ENCODE assay signal across 20 cellular contexts in the genomic region with DNA sequence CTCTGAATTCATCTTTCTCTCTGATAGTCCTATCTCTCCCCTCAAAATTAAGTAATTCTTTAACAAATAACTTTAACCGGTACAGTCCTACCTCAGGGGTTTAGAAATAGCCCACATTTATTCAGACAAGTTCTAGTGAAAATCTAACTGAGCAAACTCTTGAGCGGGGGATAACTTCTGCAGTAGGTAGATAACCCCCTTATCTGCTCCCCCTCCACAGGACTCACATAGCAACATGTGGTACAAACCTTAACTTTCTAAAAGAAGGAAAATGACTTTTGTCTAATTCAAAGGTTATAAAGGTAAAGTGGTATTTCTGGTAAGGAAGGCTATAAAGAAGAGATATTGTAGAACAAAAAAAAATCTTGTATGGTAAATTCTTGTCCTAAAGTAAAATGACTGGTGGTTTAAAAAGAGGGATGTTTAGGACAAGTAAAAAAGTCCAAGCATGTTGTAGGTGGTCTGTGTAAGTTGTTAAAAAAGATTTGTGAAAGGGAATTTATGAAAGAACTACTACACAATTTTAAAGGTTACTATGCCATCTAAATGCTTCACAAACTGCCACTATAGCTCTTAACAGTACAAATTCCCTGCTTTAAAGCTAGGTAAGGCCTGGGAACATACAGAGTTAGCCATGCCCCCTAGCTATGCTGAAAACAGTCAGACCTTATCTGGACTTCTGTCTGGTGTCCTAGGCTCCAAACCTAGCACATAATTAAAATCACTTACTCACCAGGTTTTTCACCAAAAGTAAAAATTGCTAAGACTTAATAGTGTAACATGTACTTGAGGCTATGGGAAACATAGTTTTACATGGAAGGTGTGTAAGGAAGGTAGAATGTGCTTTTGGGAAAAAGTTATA.
"Had no signal": no experiment of that assay in that cellular context is flagged by ENCODE, and none has a peak within 500 bp of the region (broad histone marks: within the 10 kb centered on the region; RNA-seq: fewer than 3 reads in every experiment).

No MANE protein-coding gene starts in this region.

- H3K4me2 ChIP-seq: hepatocyte had no signal

- H3K4me3 Mint-ChIP-seq: mesothelial cell of epicardium; natural killer cell treated with Interleukin-12 subunit alpha and Interleukin-12 subunit beta and Interleukin-15 and Interleukin-18, amount 100 ng/mL, for 72 hours; stimulated activated memory B cell treated with anti-CD40 and anti-IgM and Interleukin-4, amounts not matched to agents 10 μg/mL and 1 μg/mL and 100 μg/mL, for 72 hours; type B pancreatic cell had no signal

- H2AFZ ChIP-seq: hepatocyte had no signal

- H3K79me2 ChIP-seq: hepatocyte had no signal

- H3K9me3 ChIP-seq: lower lobe of right lung, testis had no signal

- H3K4me1 ChIP-seq: foreskin keratinocyte, sigmoid colon had no signal

- H3K27me3 ChIP-seq: cardiac muscle cell, hepatocyte, sigmoid colon, testis had no signal

- H3K4me3 ChIP-seq: cardiac muscle cell, hepatocyte, lower lobe of right lung, sigmoid colon, testis had no signal

- H3K27ac Mint-ChIP-seq: activated naive CD4-positive, alpha-beta T cell treated with anti-CD3 and anti-CD28 coated beads, Interleukin-2, amount 50 U/mL, for 72 hours; mesothelial cell of epicardium; natural killer cell treated with Interleukin-12 subunit alpha and Interleukin-12 subunit beta and Interleukin-15 and Interleukin-18, amount 100 ng/mL, for 72 hours; stimulated activated memory B cell treated with anti-CD40 and anti-IgM and Interleukin-4, amounts not matched to agents 10 μg/mL and 1 μg/mL and 100 μg/mL, for 72 hours; type B pancreatic cell had no signal

- H3K36me3 ChIP-seq: cardiac muscle cell, lower lobe of right lung, sigmoid colon, WERI-Rb-1 had no signal

- H3K27ac ChIP-seq: cardiac muscle cell, foreskin keratinocyte, hepatocyte, lower lobe of right lung, sigmoid colon, testis, WERI-Rb-1 had no signal

- ATAC-seq: activated naive CD4-positive, alpha-beta T cell treated with anti-CD3 and anti-CD28 coated beads, Interleukin-2, amount 50 U/mL, for 72 hours; foreskin keratinocyte; left cardiac atrium; lower lobe of right lung; natural killer cell treated with Interleukin-12 subunit alpha and Interleukin-12 subunit beta and Interleukin-15 and Interleukin-18, amount 100 ng/mL, for 72 hours; stimulated activated memory B cell treated with anti-CD40 and anti-IgM and Interleukin-4, amounts not matched to agents 10 μg/mL and 1 μg/mL and 100 μg/mL, for 72 hours had no signal

- H3K9me3 Mint-ChIP-seq: natural killer cell treated with Interleukin-12 subunit alpha and Interleukin-12 subunit beta and Interleukin-15 and Interleukin-18, amount 100 ng/mL, for 72 hours had no signal

- H3K27me3 Mint-ChIP-seq: stimulated activated memory B cell treated with anti-CD40 and anti-IgM and Interleukin-4, amounts not matched to agents 10 μg/mL and 1 μg/mL and 100 μg/mL, for 72 hours; type B pancreatic cell had no signal

- DNase-seq: activated CD4-positive, alpha-beta T cell treated with anti-CD3 and anti-CD28 coated beads for 1 hour; activated CD4-positive, alpha-beta T cell treated with anti-CD3 and anti-CD28 coated beads, Interleukin-2, amount 50 U/mL, for 48 hours; activated gamma-delta T cell; dermis blood vessel endothelial cell; effector memory CD4-positive, alpha-beta T cell; foreskin keratinocyte; left cardiac atrium; lower lobe of right lung; nucleus accumbens; sigmoid colon; stimulated activated CD4-positive, alpha-beta T cell treated with anti-CD3 and anti-CD28 coated beads, Interleukin-4, amount 100 ng/mL, for 4 hours; testis; WERI-Rb-1 had no signal
